Comparison of ENCODE assay signal across 25 cellular contexts in the genomic region with DNA sequence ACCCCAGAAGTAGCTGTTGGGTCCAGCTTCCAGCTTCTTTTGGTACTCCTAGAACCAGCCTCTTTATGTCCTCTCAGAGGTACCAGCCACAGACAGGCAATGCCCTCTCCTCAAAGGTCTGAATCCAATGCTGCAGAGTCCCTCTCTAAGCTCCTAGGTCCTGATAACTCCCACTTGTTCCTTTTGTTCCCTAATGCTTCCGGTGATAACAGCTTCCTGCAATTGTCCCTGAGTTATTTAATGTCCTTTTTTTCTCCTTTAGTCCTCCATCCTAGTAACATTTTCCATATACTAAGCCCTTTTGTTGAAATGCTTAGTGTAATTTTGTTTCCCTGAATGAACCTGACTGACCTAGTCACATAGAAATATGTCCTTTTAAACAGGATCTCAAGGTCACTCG.
"Had no signal": no experiment of that assay in that cellular context is flagged by ENCODE, and none has a peak within 500 bp of the region (broad histone marks: within the 10 kb centered on the region; RNA-seq: fewer than 3 reads in every experiment).

No MANE protein-coding gene starts in this region.

- DNase-seq: activated CD4-positive, alpha-beta T cell treated with anti-CD3 and anti-CD28 coated beads for 4 hours; activated CD4-positive, alpha-beta T cell treated with anti-CD3 and anti-CD28 coated beads, Interleukin-2, amount 50 U/mL, for 48 hours; activated CD4-positive, CD25-positive, alpha-beta regulatory T cell; activated CD8-positive, alpha-beta memory T cell treated with anti-CD3 and anti-CD28 coated beads, Interleukin-2, amount 50 U/mL, for 4 hours; activated naive CD8-positive, alpha-beta T cell treated with anti-CD3 and anti-CD28 coated beads, Interleukin-2, amount 50 U/mL, for 24 hours; activated T-cell treated with anti-CD3 and anti-CD28 coated beads, Interleukin-2, amount 50 U/mL, for 1 hour; amygdala; caudate nucleus; cortex of kidney; esophagus squamous epithelium; foreskin melanocyte; heart right ventricle; kidney glomerular epithelial cell; lower lobe of right lung; mesenchymal stem cell; natural killer cell; occipital lobe; psoas muscle; stimulated activated CD4-positive, alpha-beta T cell treated with anti-CD3 and anti-CD28 coated beads, Interleukin-2, amount 100 ng/mL, for 48 hours; stimulated activated naive CD4-positive, alpha-beta T cell treated with Interleukin-2 at 50 U/mL for 16 hours; T-helper 1 cell had no signal

- H3K9me3 Mint-ChIP-seq: neural progenitor cell; T-helper 2 cell treated with Interferon-gamma antibody and Interleukin-4, amounts not matched to agents 5 μg/mL and 100 μg/mL, for 36 hours had no signal

- H3K4me1 Mint-ChIP-seq: activated naive CD4-positive, alpha-beta T cell treated with anti-CD3 and anti-CD28 coated beads, Interleukin-2, amount 50 U/mL, for 24 hours; activated naive CD8-positive, alpha-beta T cell treated with anti-CD3 and anti-CD28 coated beads, Interleukin-2, amount 50 U/mL, for 24 hours; natural killer cell; neural progenitor cell had no signal

- H3K4me3 Mint-ChIP-seq: activated naive CD4-positive, alpha-beta T cell treated with anti-CD3 and anti-CD28 coated beads, Interleukin-2, amount 50 U/mL, for 24 hours; activated naive CD8-positive, alpha-beta T cell treated with anti-CD3 and anti-CD28 coated beads, Interleukin-2, amount 50 U/mL, for 24 hours; natural killer cell; neural progenitor cell; T-helper 2 cell treated with Interferon-gamma antibody and Interleukin-4, amounts not matched to agents 5 μg/mL and 100 μg/mL, for 36 hours had no signal

- H3K27ac Mint-ChIP-seq: activated naive CD4-positive, alpha-beta T cell treated with anti-CD3 and anti-CD28 coated beads, Interleukin-2, amount 50 U/mL, for 24 hours; activated naive CD8-positive, alpha-beta T cell treated with anti-CD3 and anti-CD28 coated beads, Interleukin-2, amount 50 U/mL, for 24 hours; natural killer cell; neural progenitor cell; T-helper 2 cell treated with Interferon-gamma antibody and Interleukin-4, amounts not matched to agents 5 μg/mL and 100 μg/mL, for 36 hours had no signal

- ATAC-seq: activated naive CD8-positive, alpha-beta T cell treated with anti-CD3 and anti-CD28 coated beads, Interleukin-2, amount 50 U/mL, for 24 hours; left lobe of liver; lower lobe of right lung; natural killer cell; psoas muscle had no signal

- H3K36me3 Mint-ChIP-seq: activated naive CD4-positive, alpha-beta T cell treated with anti-CD3 and anti-CD28 coated beads, Interleukin-2, amount 50 U/mL, for 24 hours; natural killer cell; neural progenitor cell had no signal
